1 cellular context compared by ENCODE assay signal in genomic region chr11:68009391-68010000, GRCh38.
TF ChIP-seq lines count a peak whose summit lies in the region.

No MANE protein-coding gene starts in this region.

TF ChIP-seq in A549, 52 proteins besides CTCF, POLR2A, EP300 and RAD21 (continued from another document):
- TF ChIP-seq KDM5A (IDR thresholded peaks at IDR 0.05): no peak
- peak; percentile 16; the same call in 1 of the 2 replicates for TF ChIP-seq FOSB (CRISPR knock-in tag; IDR thresholded peaks at IDR 0.05)
- peak; percentile 30; the same call in 1 of the 2 replicates for TF ChIP-seq BHLHE40 (IDR thresholded peaks at IDR 0.05; ENCODE audit: low read depth, low read length)
- TF ChIP-seq MYC (IDR thresholded peaks at IDR 0.05; ENCODE audit: borderline replicate concordance, low read length): no peak
- no peak for TF ChIP-seq FOXS1 (CRISPR knock-in tag; IDR thresholded peaks at IDR 0.05)
- no peak for TF ChIP-seq CHD2 (IDR thresholded peaks at IDR 0.05; ENCODE audit: low read length, partially characterized antibody)
- 0 out of 2 replicates have a peak, but pooled peaks have one; percentile 64 for TF ChIP-seq RARB (CRISPR knock-in tag; IDR thresholded peaks at IDR 0.05)
- no peak for TF ChIP-seq E2F6 (IDR thresholded peaks at IDR 0.05; ENCODE audit: borderline replicate concordance, low read depth)
- no peak for TF ChIP-seq PHF8 (IDR thresholded peaks at IDR 0.05; ENCODE audit: borderline replicate concordance, low read depth)
- TF ChIP-seq NFE2L2 (conservative IDR thresholded peaks at IDR 0.05; ENCODE audit: low read length): no peak
- TF ChIP-seq PBX3 (IDR thresholded peaks at IDR 0.05): no peak
- no peak for TF ChIP-seq HES2 (IDR thresholded peaks at IDR 0.05)
- TF ChIP-seq JUNB (IDR thresholded peaks at IDR 0.05): no peak
